Comparison of ENCODE assay signal across 10 cellular contexts in the genomic region with DNA sequence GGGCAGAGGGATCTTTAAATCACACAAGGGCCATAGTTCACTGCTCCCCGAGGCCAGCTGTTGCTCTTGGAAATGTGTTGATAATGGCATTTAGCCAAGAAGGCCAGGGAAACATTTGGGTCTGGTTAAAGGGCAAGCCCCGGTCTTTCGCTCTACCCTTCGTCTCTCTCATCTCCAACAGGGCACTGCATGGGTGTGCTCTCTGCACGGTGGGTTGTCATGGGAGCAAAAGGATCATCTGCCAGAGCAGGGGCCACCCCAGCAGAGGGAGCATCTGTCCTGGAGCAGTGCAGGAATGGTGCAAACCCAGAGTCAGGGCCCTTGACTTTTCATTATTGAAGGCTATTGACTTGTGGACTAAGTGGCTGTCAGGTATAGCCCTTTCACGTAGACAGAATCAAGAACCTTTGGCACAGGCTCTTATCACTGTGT. TPM values are rescaled to one million over a fixed set of nuclear protein-coding genes. Genes with fewer than 3 reads are reported as not detected.
DNase-seq lines count a peak whose midpoint lies in the region; ATAC-seq, FAIRE-seq and TF ChIP-seq lines count a peak whose summit lies in the region.
"Had no signal": no experiment of that assay in that cellular context is flagged by ENCODE, and none has a peak within 500 bp of the region (broad histone marks: within the 10 kb centered on the region; RNA-seq: fewer than 3 reads in every experiment).

No MANE protein-coding gene starts in this region.

- H3K79me2 ChIP-seq in K562 (ENCODE audit: control insufficient read depth, insufficient read depth, low read length) = no peaks in the 10 kb centered on the region

- H3K4me1 Mint-ChIP-seq in stimulated activated naive CD8-positive, alpha-beta T cell treated with anti-CD3 and anti-CD28 coated beads, Interleukin-15, amount 100 ng/mL, for 72 hours = no peaks in the 10 kb centered on the region

- CTCF ChIA-PET in K562 (lab: Yijun Ruan, JAX; ENCODE audit: low intra/inter-chr PET ratio) = no interaction called here

- H3K27me3 ChIP-seq in K562 (ENCODE audit: control insufficient read depth in 2 of 2, insufficient read depth in 2 of 2, low read length in 2 of 2) = no peaks in the 10 kb centered on the region

- TF ChIP-seq EP300 in K562 (IDR thresholded peaks at IDR 0.05; ENCODE audit: low read length) = no peak

- TF ChIP-seq POLR2A in K562 (conservative IDR thresholded peaks at IDR 0.05) = no peak

- TF ChIP-seq CTCF in AG09319 (IDR thresholded peaks at IDR 0.05; ENCODE audit: low read depth, low read length) (peak; percentile 16; the same call in 1 of the 2 replicates), K562 (IDR thresholded peaks at IDR 0.05 in 2 of 3, conservative IDR thresholded peaks at IDR 0.05 in 1 of 3; ENCODE audit: insufficient read depth in 2 of 3, low read depth in 1 of 3, low read length in 3 of 3) (peak; percentile 58 to 61 (median 58); a peak in 5 of 6 replicates)

- intact Hi-C loops in K562 (cut with micrococcal nuclease) = no loop called here

- no peak overlapping the region for H3K27ac Mint-ChIP-seq in stimulated activated naive CD8-positive, alpha-beta T cell treated with anti-CD3 and anti-CD28 coated beads, Interleukin-15, amount 100 ng/mL, for 72 hours
- H3K27ac Mint-ChIP-seq: activated naive CD4-positive, alpha-beta T cell treated with anti-CD3 and anti-CD28 coated beads, Interleukin-2, amount 50 U/mL, for 72 hours had no signal

- BruUV-seq in K562 (replicated peaks; lab: Mats Ljungman, UMichigan) = no TSS peak

- H2AFZ ChIP-seq in K562 (ENCODE audit: low read depth, low read length) = no peak overlapping the region

- no peak overlapping the region for H3K27ac ChIP-seq in K562 (ENCODE audit: extremely low read depth, low read depth, low read length)

- WGBS in K562 (ENCODE audit: insufficient coverage, low coverage, missing lambda C conversion rate) = 30% methylated on average over 6 of the region's 6 CpGs

- no peak for FAIRE-seq in K562 (lab: Jason Lieb, UNC)

- H3K9me1 ChIP-seq in K562 (ENCODE audit: control insufficient read depth, insufficient read depth, low read length) = no peaks in the 10 kb centered on the region

- H3K4me3 ChIP-seq in K562 = no peak overlapping the region

- no peaks in the 10 kb centered on the region for H4K20me1 ChIP-seq in K562 (replicated peaks; ENCODE audit: control insufficient read depth, insufficient read depth, low read length)

- peak; percentile 84 for ATAC-seq in K562
- ATAC-seq in stimulated activated naive CD8-positive, alpha-beta T cell treated with anti-CD3 and anti-CD28 coated beads, Interleukin-15, amount 100 ng/mL, for 72 hours = no peak

- peaks cover 17 to 27% of the 10 kb centered on the region in 2 experiments for H3K4me1 ChIP-seq in K562 (replicated peaks in 1 of 2; ENCODE audit: control insufficient read depth in 2 of 2, insufficient read depth in 2 of 2, low read length in 2 of 2)

- POLR2A ChIA-PET in K562 (lab: Yijun Ruan, JAX) = no interaction called here

- TF ChIP-seq RAD21 in K562 (CRISPR knock-in tag; conservative IDR thresholded peaks at IDR 0.05 in 1 of 2, IDR thresholded peaks at IDR 0.05 in 1 of 2) = peak; percentile 36 to 63; a peak in 3 of 4 replicates

- no peak overlapping the region for H3K4me2 ChIP-seq in K562 (ENCODE audit: insufficient read depth, low read length)

- H3K9me3 ChIP-seq in K562 (replicated peaks; ENCODE audit: control insufficient read depth, insufficient read depth, low read depth, low read length) = no peaks in the 10 kb centered on the region

- no peak overlapping the region for H3K4me3 Mint-ChIP-seq in stimulated activated naive CD8-positive, alpha-beta T cell treated with anti-CD3 and anti-CD28 coated beads, Interleukin-15, amount 100 ng/mL, for 72 hours
- H3K4me3 Mint-ChIP-seq: CD4-positive, alpha-beta memory T cell had no signal

- DNase-seq in AG09319 (ENCODE audit: extremely low read depth, low read depth) (no peak), NCI-H1105 treated with DMSO at 0.1 percent for 48 hours (lab: John Stamatoyannopoulos, UW) (peak; percentile 45), K562 (ENCODE audit: extremely low read depth in 1 of 4, low spot score in 3 of 4) (peak in 1 of 4 experiments; percentile 59), kidney tubule cell (ENCODE audit: low spot score) (peak; percentile 44), cerebellar cortex (ENCODE audit: low spot score) (no peak)
- no peak for DNase-seq in stimulated activated CD4-positive, alpha-beta T cell treated with anti-CD3 and anti-CD28 coated beads, Interleukin-4, amount 100 ng/mL, for 4 hours
- no peak for DNase-seq in stimulated activated naive CD4-positive, alpha-beta T cell (lab: John Stamatoyannopoulos, UW)
- DNase-seq in stimulated activated naive CD8-positive, alpha-beta T cell treated with anti-CD3 and anti-CD28 coated beads, Interleukin-15, amount 100 ng/mL, for 72 hours = no peak
- DNase-seq: CD4-positive, alpha-beta memory T cell had no signal

- no peaks in the 10 kb centered on the region for H3K9me3 Mint-ChIP-seq in stimulated activated naive CD8-positive, alpha-beta T cell treated with anti-CD3 and anti-CD28 coated beads, Interleukin-15, amount 100 ng/mL, for 72 hours
- H3K9me3 Mint-ChIP-seq: activated naive CD4-positive, alpha-beta T cell treated with anti-CD3 and anti-CD28 coated beads, Interleukin-2, amount 50 U/mL, for 72 hours; CD4-positive, alpha-beta memory T cell had no signal

- in situ Hi-C loops in K562 (cut with MboI) = no loop called here

- H3K27me3 Mint-ChIP-seq in stimulated activated naive CD8-positive, alpha-beta T cell treated with anti-CD3 and anti-CD28 coated beads, Interleukin-15, amount 100 ng/mL, for 72 hours = no peaks in the 10 kb centered on the region
- H3K27me3 Mint-ChIP-seq: CD4-positive, alpha-beta memory T cell had no signal

- H3K9ac ChIP-seq in K562 (ENCODE audit: insufficient read depth in 1 of 2, low read depth in 2 of 2, low read length in 2 of 2) = peak overlapping the region in 1 of 2 experiments; percentile 19; a peak in 1 of 4 replicates

- H3K36me3 ChIP-seq in K562 (ENCODE audit: control insufficient read depth, insufficient read depth, low read length) = no peaks in the 10 kb centered on the region

TF ChIP-seq in K562, 482 proteins besides CTCF, POLR2A, EP300 and RAD21:
- TF ChIP-seq, protein P1, sequence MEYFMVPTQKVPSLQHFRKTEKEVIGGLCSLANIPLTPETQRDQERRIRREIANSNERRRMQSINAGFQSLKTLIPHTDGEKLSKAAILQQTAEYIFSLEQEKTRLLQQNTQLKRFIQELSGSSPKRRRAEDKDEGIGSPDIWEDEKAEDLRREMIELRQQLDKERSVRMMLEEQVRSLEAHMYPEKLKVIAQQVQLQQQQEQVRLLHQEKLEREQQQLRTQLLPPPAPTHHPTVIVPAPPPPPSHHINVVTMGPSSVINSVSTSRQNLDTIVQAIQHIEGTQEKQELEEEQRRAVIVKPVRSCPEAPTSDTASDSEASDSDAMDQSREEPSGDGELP (CRISPR knock-in tag; IDR thresholded peaks at IDR 0.05; ENCODE audit: borderline replicate concordance) = peak; percentile 35; the same call in 1 of the 2 replicates
- TF ChIP-seq CBFA2T3 (IDR thresholded peaks at IDR 0.05) (no peak), NFIC (IDR thresholded peaks at IDR 0.05) (peak; percentile 68), RFX1 (IDR thresholded peaks at IDR 0.05) (peak; percentile 81)
TF ChIP-seq in K562: peak in this region for 3.

RNA-seq across cellular contexts. Expression of a gene that starts 22.7 kb away (rescaled TPM):
- total RNA-seq in K562 (2011; cell fraction: chromatin; rRNA removed; ENCODE audit: low replicate concordance) = 14.0 and 45.2 TPM in 2 replicates
- 14.8 and 16.2 TPM in 2 replicates for total RNA-seq in K562 (2011; cell fraction: nucleolus; rRNA removed)
- total RNA-seq in K562 (2011; cell fraction: nucleoplasm; rRNA removed) = 30.2 and 51.7 TPM in 2 replicates
- 12.4 and 14.8 TPM in 2 replicates for total RNA-seq in K562 (2014; rRNA removed)
- 27.6 and 32.8 TPM in 2 replicates for total RNA-seq in K562 (2014; rRNA removed; fragmentation: Illumina TruSeq; extraction: Trizol)
- total RNA-seq in K562 (2015; rRNA removed; fragmentation: Illumina TruSeq; extraction: Trizol) = 18.3 and 19.3 TPM in 2 replicates
- 52.4 and 56.2 TPM in 2 replicates for total RNA-seq in K562 (2021)
- polyA plus RNA-seq in K562 (2011; rRNA removed) = 20.4 and 21.8 TPM in 2 replicates
- 2.6 and 6.2 TPM in 2 replicates for polyA plus RNA-seq in K562 (2011; cell fraction: cytosol; rRNA removed)
- polyA plus RNA-seq in K562 (2011; cell fraction: nucleus; rRNA removed) = 7.7 and 11.3 TPM in 2 replicates
- polyA plus RNA-seq in K562 (2012) = 37.6 and 55.2 TPM in 2 replicates
- 72.0 and 81.3 TPM in 2 replicates for polyA plus RNA-seq in K562 (2014; fragmentation: Illumina TruSeq; extraction: Trizol)
- 10 to 100 TPM; 17.1 to 22.7 TPM for polyA plus RNA-seq in K562 (2014; fragmentation: Nextera tagmentation; extraction: Ambion mirVana)
- polyA plus RNA-seq in K562 (2014; rRNA removed) = 31.9 and 34.1 TPM in 2 replicates
- 6.1 and 9.1 TPM in 2 replicates for polyA minus RNA-seq in K562 (2011; rRNA and poly(A)+ RNA removed)
- 8.3 and 8.4 TPM in 2 replicates for polyA minus RNA-seq in K562 (2011; cell fraction: cytosol; rRNA and poly(A)+ RNA removed)
- polyA minus RNA-seq in K562 (2011; cell fraction: nucleus; rRNA and poly(A)+ RNA removed) = 5.3 and 8.4 TPM in 2 replicates

Comparison
In these comparisons a context has a peak if more than half of its experiments do, and no peak if none do; other contexts are left out.
1. DNase-seq: peak in NCI-H1105 treated with DMSO at 0.1 percent for 48 hours (single experiment) and kidney tubule cell (single experiment); none in AG09319 (single experiment), stimulated activated CD4-positive, alpha-beta T cell treated with anti-CD3 and anti-CD28 coated beads, Interleukin-4, amount 100 ng/mL, for 4 hours (0 of 2), cerebellar cortex (single experiment), stimulated activated naive CD4-positive, alpha-beta T cell (0 of 6) and stimulated activated naive CD8-positive, alpha-beta T cell treated with anti-CD3 and anti-CD28 coated beads, Interleukin-15, amount 100 ng/mL, for 72 hours (0 of 2).